10 cellular contexts compared by ENCODE assay signal in genomic region chr7:22147113-22147512, GRCh38.
A peak's percentile ranks its signal among the peaks of the same experiment; 100 is the strongest.
DNase-seq lines count a peak whose midpoint lies in the region; ATAC-seq and TF ChIP-seq lines count a peak whose summit lies in the region.
"Had no signal": no experiment of that assay in that cellular context is flagged by ENCODE, and none has a peak within 500 bp of the region (broad histone marks: within the 10 kb centered on the region; RNA-seq: fewer than 3 reads in every experiment).

No MANE protein-coding gene starts in this region.

- H3K4me1 ChIP-seq in neural progenitor cell, result peaks cover 26% of the 10 kb centered on the region

- H3K4me2 ChIP-seq in neural progenitor cell, result no peak overlapping the region

- no peaks in the 10 kb centered on the region for H3K27me3 Mint-ChIP-seq in CD4-positive, alpha-beta T cell
- H3K27me3 Mint-ChIP-seq in neural progenitor cell (ENCODE audit: insufficient read depth, low read depth), result peaks cover 3% of the 10 kb centered on the region
- H3K27me3 Mint-ChIP-seq in stimulated activated memory B cell treated with anti-CD40 and anti-IgM and Interleukin-4, amounts not matched to agents 10 μg/mL and 1 μg/mL and 100 μg/mL, for 72 hours, result peaks cover 2% of the 10 kb centered on the region

- no peaks in the 10 kb centered on the region for H3K9me3 Mint-ChIP-seq in CD4-positive, alpha-beta T cell
- H3K9me3 Mint-ChIP-seq in neural progenitor cell, result peaks cover 8% of the 10 kb centered on the region
- no peaks in the 10 kb centered on the region for H3K9me3 Mint-ChIP-seq in stimulated activated memory B cell treated with anti-CD40 and anti-IgM and Interleukin-4, amounts not matched to agents 10 μg/mL and 1 μg/mL and 100 μg/mL, for 72 hours

- intact Hi-C loops in CD4-positive, alpha-beta T cell (cut with DNase I, micrococcal nuclease), result no loop called here

- no peaks in the 10 kb centered on the region for H3K9me3 ChIP-seq in CD4-positive, alpha-beta T cell (ENCODE audit: control insufficient read depth, low read length)
- no peaks in the 10 kb centered on the region for H3K9me3 ChIP-seq in neural progenitor cell (ENCODE audit: low read depth)

- H3K27me3 ChIP-seq in CD4-positive, alpha-beta T cell (ENCODE audit: control insufficient read depth, insufficient read depth, low read length), result no peaks in the 10 kb centered on the region
- H3K27me3 ChIP-seq in neural progenitor cell, result no peaks in the 10 kb centered on the region

- ATAC-seq in CD4-positive, alpha-beta T cell (ENCODE audit: poor library complexity), result no peak
- peak; percentile 71 for ATAC-seq in GM21367 (IDR thresholded peaks at IDR 0.05; ENCODE audit: unreplicated experiment)
- ATAC-seq in stimulated activated memory B cell treated with anti-CD40 and anti-IgM and Interleukin-4, amounts not matched to agents 10 μg/mL and 1 μg/mL and 100 μg/mL, for 72 hours, result no peak

- H3K36me3 Mint-ChIP-seq in CD4-positive, alpha-beta T cell (ENCODE audit: low read depth), result no peaks in the 10 kb centered on the region
- peaks cover 39% of the 10 kb centered on the region for H3K36me3 Mint-ChIP-seq in neural progenitor cell
- H3K36me3 Mint-ChIP-seq in stimulated activated memory B cell treated with anti-CD40 and anti-IgM and Interleukin-4, amounts not matched to agents 10 μg/mL and 1 μg/mL and 100 μg/mL, for 72 hours, result no peaks in the 10 kb centered on the region

- no peaks in the 10 kb centered on the region for H3K4me1 Mint-ChIP-seq in CD4-positive, alpha-beta T cell (ENCODE audit: low read depth)
- peaks cover 38% of the 10 kb centered on the region for H3K4me1 Mint-ChIP-seq in neural progenitor cell
- H3K4me1 Mint-ChIP-seq in stimulated activated memory B cell treated with anti-CD40 and anti-IgM and Interleukin-4, amounts not matched to agents 10 μg/mL and 1 μg/mL and 100 μg/mL, for 72 hours, result no peaks in the 10 kb centered on the region

- H3K9ac ChIP-seq in neural progenitor cell, result no peak overlapping the region

- no peak overlapping the region for H3K27ac Mint-ChIP-seq in CD4-positive, alpha-beta T cell
- H3K27ac Mint-ChIP-seq in neural progenitor cell, result peak overlapping the region; percentile 93
- no peak overlapping the region for H3K27ac Mint-ChIP-seq in stimulated activated memory B cell treated with anti-CD40 and anti-IgM and Interleukin-4, amounts not matched to agents 10 μg/mL and 1 μg/mL and 100 μg/mL, for 72 hours

- no peaks in the 10 kb centered on the region for H3K36me3 ChIP-seq in neural progenitor cell

- no peak overlapping the region for H3K27ac ChIP-seq in CD4-positive, alpha-beta T cell (ENCODE audit: low read depth, low read length)
- H3K27ac ChIP-seq in neural progenitor cell (no peak overlapping the region), caudate nucleus (ENCODE audit: low read depth, low read length) (no peak overlapping the region)

- no peak for TF ChIP-seq CTCF in CD4-positive, alpha-beta T cell (IDR thresholded peaks at IDR 0.05)
- no peak for TF ChIP-seq CTCF in choroid plexus epithelial cell (conservative IDR thresholded peaks at IDR 0.05; ENCODE audit: low read depth, low read length)
- no peak for TF ChIP-seq CTCF in neural progenitor cell (IDR thresholded peaks at IDR 0.05)

- no peaks in the 10 kb centered on the region for H3K79me2 ChIP-seq in neural progenitor cell (ENCODE audit: low read depth)

- peak overlapping the region; percentile 57 for H3K4me3 Mint-ChIP-seq in CD4-positive, alpha-beta T cell
- H3K4me3 Mint-ChIP-seq in neural progenitor cell, result peak overlapping the region; percentile 42
- H3K4me3 Mint-ChIP-seq in stimulated activated memory B cell treated with anti-CD40 and anti-IgM and Interleukin-4, amounts not matched to agents 10 μg/mL and 1 μg/mL and 100 μg/mL, for 72 hours, result no peak overlapping the region

- CTCF ChIA-PET in CD4-positive, alpha-beta T cell (lab: Charles Lee), result no interaction called here

- H4K20me1 ChIP-seq in neural progenitor cell (ENCODE audit: low read depth), result no peaks in the 10 kb centered on the region

- no peak overlapping the region for H3K4me3 ChIP-seq in choroid plexus epithelial cell (ENCODE audit: low read depth, low read length)
- no peak overlapping the region for H3K4me3 ChIP-seq in neural progenitor cell

- POLR2A ChIA-PET in CD4-positive, alpha-beta T cell (lab: Charles Lee), result no interaction called here

- H3F3A ChIP-seq in neural progenitor cell (ENCODE audit: low read depth), result no peaks in the 10 kb centered on the region

- DNase-seq in CD4-positive, alpha-beta T cell, result no peak
- DNase-seq in choroid plexus epithelial cell (ENCODE audit: low read depth) (peak; percentile 26), neural progenitor cell (ENCODE audit: low spot score) (no peak), activated gamma-delta T cell (lab: John Stamatoyannopoulos, UW) (no peak), caudate nucleus (lab: John Stamatoyannopoulos, UW) (no peak)
- DNase-seq in activated CD4-positive, CD25-positive, alpha-beta regulatory T cell treated with anti-CD3 and anti-CD28 coated beads, Interleukin-2, amount 50 U/mL, for 72 hours, result no peak
- DNase-seq: KBM-7, NCI-H526 had no signal

- peak overlapping the region; percentile 19 for H2AFZ ChIP-seq in neural progenitor cell (replicated peaks)
